15 cellular contexts compared by ENCODE assay signal in genomic region chr3:9747267-9747666, GRCh38. TPM values are rescaled to one million over a fixed set of nuclear protein-coding genes. Genes with fewer than 3 reads are reported as not detected.
DNase-seq lines count a peak whose midpoint lies in the region; FAIRE-seq and TF ChIP-seq lines count a peak whose summit lies in the region.
"Had no signal": no experiment of that assay in that cellular context is flagged by ENCODE, and none has a peak within 500 bp of the region (broad histone marks: within the 10 kb centered on the region; RNA-seq: fewer than 3 reads in every experiment).

No MANE protein-coding gene starts in this region.

- peak; percentile 62 for FAIRE-seq in H54 (lab: Jason Lieb, UNC)
- FAIRE-seq: islet of Langerhans had no signal

- TF ChIP-seq POLR2A in H54 (IDR thresholded peaks at IDR 0.05; ENCODE audit: low read depth, low read length): no peak

- peak; percentile 91 for DNase-seq in A172 (ENCODE audit: low spot score)
- DNase-seq in H54 (ENCODE audit: insufficient read length, low spot score): peak; percentile 74
- DNase-seq in T1000 (lab: John Stamatoyannopoulos, UW): peak; percentile 15
- peak; percentile 43 for DNase-seq in fibroblast of peridontal ligament (ENCODE audit: extremely low read depth)
- DNase-seq in NK-92 treated with Interleukin-12 subunit alpha and Interleukin-12 subunit beta, amount 100 ng/mL, for 24 hours (lab: John Stamatoyannopoulos, UW): no peak
- DNase-seq in cerebellar nuclear complex (lab: John Stamatoyannopoulos, UW): no peak
- DNase-seq in activated CD4-positive, alpha-beta T cell treated with anti-CD3 and anti-CD28 coated beads, Interleukin-2, amount 50 U/mL, for 1 hour: no peak
- no peak for DNase-seq in NCI-H2227 (lab: John Stamatoyannopoulos, UW; ENCODE audit: unreplicated experiment)
- DNase-seq: aorta; DMS 273 treated with DMSO at 0.1 percent for 48 hours; effector memory CD4-positive, alpha-beta T cell; NCI-H1092; NCI-H226; testis had no signal

RNA-seq across cellular contexts. Expression of gene OGG1, which starts 2.5 kb away (rescaled TPM):
- 27.5 and 37.9 TPM in 2 replicates for total RNA-seq in A172 (2014; rRNA removed; shearing (Covaris generic))

RNA-seq across cellular contexts. Expression of gene BRPF1, which starts 15.7 kb away (rescaled TPM):
- total RNA-seq in A172 (2014; rRNA removed; shearing (Covaris generic)): 13.8 and 18.4 TPM in 2 replicates

RNA-seq across cellular contexts. Expression of gene CAMK1, which starts 22.5 kb away (rescaled TPM):
- 78.3 and 82.6 TPM in 2 replicates for total RNA-seq in A172 (2014; rRNA removed; shearing (Covaris generic))

RNA-seq across cellular contexts. Expression of gene CPNE9, which starts 43.6 kb away (rescaled TPM):
- total RNA-seq in A172 (2014; rRNA removed; shearing (Covaris generic)): not detected in 2 replicates
- total RNA-seq: aorta had no signal

RNA-seq across cellular contexts. Expression of gene TADA3, which starts 45.0 kb away (rescaled TPM):
- 150 and 167 TPM in 2 replicates for total RNA-seq in A172 (2014; rRNA removed; shearing (Covaris generic))

Comparison
In these comparisons a context has a peak if more than half of its experiments do, and no peak if none do; other contexts are left out.
1. DNase-seq: peak in A172 (single experiment), H54 (single experiment), T1000 (single experiment) and fibroblast of peridontal ligament (single experiment); none in NK-92 treated with Interleukin-12 subunit alpha and Interleukin-12 subunit beta, amount 100 ng/mL, for 24 hours (single experiment), cerebellar nuclear complex (0 of 2), activated CD4-positive, alpha-beta T cell treated with anti-CD3 and anti-CD28 coated beads, Interleukin-2, amount 50 U/mL, for 1 hour (single experiment) and NCI-H2227 (single experiment).